ENCODE assay signal across 2 cellular contexts in genomic region chr21:45405819-45406762, GRCh38.
TF ChIP-seq lines count a peak whose summit lies in the region.

No MANE protein-coding gene starts in this region.

TF ChIP-seq in K562, 482 proteins besides CTCF, POLR2A, EP300 and RAD21 (continued from another document and continues in another):
- TF ChIP-seq SIX5 (IDR thresholded peaks at IDR 0.05; ENCODE audit: borderline replicate concordance in 1 of 2, insufficient read depth in 1 of 2, low read depth in 1 of 2, low read length in 2 of 2) (no peak), ZNF174 (CRISPR knock-in tag; IDR thresholded peaks at IDR 0.05) (no peak), ZNF165 (CRISPR knock-in tag; IDR thresholded peaks at IDR 0.05; ENCODE audit: borderline replicate concordance) (no peak), RBM34 (IDR thresholded peaks at IDR 0.05; ENCODE audit: borderline replicate concordance, insufficient read depth, low read length) (no peak), FIP1L1 (IDR thresholded peaks at IDR 0.05; ENCODE audit: low read depth, low read length, poor library complexity, severe bottlenecking) (peak; percentile 75), KAT7 (CRISPR knock-in tag; IDR thresholded peaks at IDR 0.05; ENCODE audit: borderline replicate concordance) (peak; percentile 90), ZNF507 (tag; conservative IDR thresholded peaks at IDR 0.05) (no peak), ZBTB1 (CRISPR knock-in tag; IDR thresholded peaks at IDR 0.05; ENCODE audit: borderline replicate concordance, low read depth) (peak; percentile 72), NR3C1 (CRISPR knock-in tag; IDR thresholded peaks at IDR 0.05) (no peak), ETV1 (tag; conservative IDR thresholded peaks at IDR 0.05; ENCODE audit: low read depth) (no peak), ZNF512 (tag; IDR thresholded peaks at IDR 0.05) (no peak), ZBTB7A (IDR thresholded peaks at IDR 0.05; ENCODE audit: borderline replicate concordance, control insufficient read depth, low read depth, low read length) (0 out of 2 replicates have a peak, but pooled peaks have one; percentile 25), IRF2 (CRISPR knock-in tag; IDR thresholded peaks at IDR 0.05) (no peak), ZNF140 (CRISPR knock-in tag; IDR thresholded peaks at IDR 0.05) (no peak), ZNF639 (CRISPR knock-in tag; conservative IDR thresholded peaks at IDR 0.05 in 1 of 2, IDR thresholded peaks at IDR 0.05 in 1 of 2) (0 out of 4 replicates have a peak, but pooled peaks of 1 of the 2 experiments have one; percentile 28), SFPQ (IDR thresholded peaks at IDR 0.05; ENCODE audit: low read depth, low read length) (no peak), RBBP5 (IDR thresholded peaks at IDR 0.05; ENCODE audit: borderline replicate concordance, insufficient read depth, low read length, poor library complexity, severe bottlenecking) (peak; percentile 35), GTF3C2 (IDR thresholded peaks at IDR 0.05; ENCODE audit: borderline replicate concordance, extremely low read depth, insufficient read length) (no peak), PCBP1 (IDR thresholded peaks at IDR 0.05; ENCODE audit: low read depth, low read length, poor library complexity, severe bottlenecking) (peak; percentile 14), SUPT5H (IDR thresholded peaks at IDR 0.05) (no peak), OTX1 (CRISPR knock-in tag; IDR thresholded peaks at IDR 0.05) (no peak), TFAP4 (CRISPR knock-in tag; IDR thresholded peaks at IDR 0.05; ENCODE audit: borderline replicate concordance) (0 out of 2 replicates have a peak, but pooled peaks have one; percentile 25), ELF1 (tag; IDR thresholded peaks at IDR 0.05) (no peak)

TF ChIP-seq in HepG2, 621 proteins besides CTCF, POLR2A, EP300 and RAD21 (continued from another document and continues in another):
- 0 out of 2 replicates have a peak, but pooled peaks have one; percentile 20 for TF ChIP-seq NFAT5 (CRISPR knock-in tag; IDR thresholded peaks at IDR 0.05)
- no peak for TF ChIP-seq DDIT3 (CRISPR knock-in tag; IDR thresholded peaks at IDR 0.05)
- TF ChIP-seq ZNF138 (CRISPR knock-in tag; IDR thresholded peaks at IDR 0.05; ENCODE audit: low read depth): 0 out of 2 replicates have a peak, but pooled peaks have one; percentile 54
- no peak for TF ChIP-seq FOSL1 (CRISPR knock-in tag; IDR thresholded peaks at IDR 0.05; ENCODE audit: borderline replicate concordance)
- no peak; the same call in 1 of the 2 replicates for TF ChIP-seq HOXA9 (CRISPR knock-in tag; IDR thresholded peaks at IDR 0.05; ENCODE audit: borderline replicate concordance)
- TF ChIP-seq ZNF558 (CRISPR knock-in tag; IDR thresholded peaks at IDR 0.05; ENCODE audit: borderline replicate concordance): no peak
- 0 out of 2 replicates have a peak, but pooled peaks have one; percentile 22 for TF ChIP-seq ZNF776 (CRISPR knock-in tag; IDR thresholded peaks at IDR 0.05)
- no peak for TF ChIP-seq DNMT3B (CRISPR knock-in tag; conservative IDR thresholded peaks at IDR 0.05)
- TF ChIP-seq ZNF597 (CRISPR knock-in tag; IDR thresholded peaks at IDR 0.05): no peak
- no peak for TF ChIP-seq ZNF451 (CRISPR knock-in tag; IDR thresholded peaks at IDR 0.05)
- no peak for TF ChIP-seq BRD4 (CRISPR knock-in tag; IDR thresholded peaks at IDR 0.05)
- TF ChIP-seq CERS6 (CRISPR knock-in tag; IDR thresholded peaks at IDR 0.05): no peak
- no peak for TF ChIP-seq ZNF329 (CRISPR knock-in tag; IDR thresholded peaks at IDR 0.05; ENCODE audit: low read depth)
- TF ChIP-seq ZNF317 (CRISPR knock-in tag; IDR thresholded peaks at IDR 0.05): no peak
- TF ChIP-seq ZBTB3 (CRISPR knock-in tag; IDR thresholded peaks at IDR 0.05; ENCODE audit: borderline replicate concordance, low read depth): no peak
- TF ChIP-seq ZBTB14 (CRISPR knock-in tag; IDR thresholded peaks at IDR 0.05): no peak
- TF ChIP-seq ZNF263 (CRISPR knock-in tag; IDR thresholded peaks at IDR 0.05): no peak
- no peak for TF ChIP-seq MTF2 (CRISPR knock-in tag; IDR thresholded peaks at IDR 0.05; ENCODE audit: borderline replicate concordance)
- TF ChIP-seq ZNF674 (CRISPR knock-in tag; IDR thresholded peaks at IDR 0.05; ENCODE audit: low read depth): no peak
- TF ChIP-seq ZBTB38 (CRISPR knock-in tag; IDR thresholded peaks at IDR 0.05): peak; percentile 11; the same call in 1 of the 2 replicates
- no peak for TF ChIP-seq PRDM15 (CRISPR knock-in tag; IDR thresholded peaks at IDR 0.05)
- no peak for TF ChIP-seq SUZ12 (IDR thresholded peaks at IDR 0.05; ENCODE audit: low read depth, low read length)
- TF ChIP-seq GZF1 (CRISPR knock-in tag; IDR thresholded peaks at IDR 0.05): no peak
- TF ChIP-seq ATF2 (CRISPR knock-in tag; IDR thresholded peaks at IDR 0.05): no peak
- TF ChIP-seq MEF2D (CRISPR knock-in tag; IDR thresholded peaks at IDR 0.05): no peak
- TF ChIP-seq SKI (IDR thresholded peaks at IDR 0.05; ENCODE audit: partially characterized antibody): peak; percentile 54
- no peak for TF ChIP-seq TFE3 (CRISPR knock-in tag; IDR thresholded peaks at IDR 0.05)
- peak; percentile 24; the same call in 1 of the 2 replicates for TF ChIP-seq SPEN (CRISPR knock-in tag; IDR thresholded peaks at IDR 0.05; ENCODE audit: low read depth)
- TF ChIP-seq ZNF552 (CRISPR knock-in tag; IDR thresholded peaks at IDR 0.05; ENCODE audit: borderline replicate concordance): no peak
- no peak for TF ChIP-seq MTF1 (CRISPR knock-in tag; IDR thresholded peaks at IDR 0.05)
- peak; percentile 49; the same call in 1 of the 2 replicates for TF ChIP-seq SKIL (CRISPR knock-in tag; IDR thresholded peaks at IDR 0.05; ENCODE audit: borderline replicate concordance)
